In genomic region chr17:63785556-63785955, GRCh38 we compare ENCODE assay signal across 12 cellular contexts. TPM values are rescaled to one million over a fixed set of nuclear protein-coding genes. Genes with fewer than 3 reads are reported as not detected.
A peak's percentile ranks its signal among the peaks of the same experiment; 100 is the strongest.
DNase-seq lines count a peak whose midpoint lies in the region; ATAC-seq and TF ChIP-seq lines count a peak whose summit lies in the region.
"Had no signal": no experiment of that assay in that cellular context is flagged by ENCODE, and none has a peak within 500 bp of the region (broad histone marks: within the 10 kb centered on the region; RNA-seq: fewer than 3 reads in every experiment).

No MANE protein-coding gene starts in this region.

- no peaks in the 10 kb centered on the region for H3K9me3 ChIP-seq in PC-3 (ENCODE audit: low read length)
- no peaks in the 10 kb centered on the region for H3K9me3 ChIP-seq in mesenchymal stem cell (ENCODE audit: control insufficient read depth, low read length)

- no peak overlapping the region for H3K18ac ChIP-seq in mesenchymal stem cell (ENCODE audit: low read depth in 1 of 2, low read length in 2 of 2)

- no peak overlapping the region for H2AFZ ChIP-seq in PC-3 (ENCODE audit: low read length)
- H2AFZ ChIP-seq in mesenchymal stem cell (ENCODE audit: low read depth, low read length), result no peak overlapping the region

- no TSS peak for BruUV-seq in PC-3 (replicated peaks; lab: Mats Ljungman, UMichigan)

- peak overlapping the region; percentile 49 for H3K27ac ChIP-seq in PC-3 (ENCODE audit: low read length)
- H3K27ac ChIP-seq in mesenchymal stem cell (ENCODE audit: low read length, poor library complexity, severe bottlenecking), result no peak overlapping the region

- H3K9ac ChIP-seq in PC-3 (ENCODE audit: low read length) (no peak overlapping the region), mesenchymal stem cell (ENCODE audit: low read length) (peak overlapping the region; percentile 32)

- no peak overlapping the region for H3K14ac ChIP-seq in mesenchymal stem cell (ENCODE audit: low read length in 2 of 2)

- H3K4me2 ChIP-seq in PC-3 (ENCODE audit: low read length), result peak overlapping the region; percentile 11
- no peak overlapping the region for H3K4me2 ChIP-seq in mesenchymal stem cell (ENCODE audit: low read length, poor library complexity, severe bottlenecking)

- H2BK5ac ChIP-seq in mesenchymal stem cell (ENCODE audit: low read depth, low read length, poor library complexity, severe bottlenecking), result no peak overlapping the region

- H3K27me3 ChIP-seq in PC-3 (ENCODE audit: low read length), result no peaks in the 10 kb centered on the region
- no peaks in the 10 kb centered on the region for H3K27me3 ChIP-seq in mesenchymal stem cell (ENCODE audit: control insufficient read depth in 1 of 2, insufficient read depth in 1 of 2, low read length in 2 of 2)

- TF ChIP-seq CTCF in PC-3 (conservative IDR thresholded peaks at IDR 0.05; ENCODE audit: low read depth, low read length), result no peak

- no peak overlapping the region for H2BK12ac ChIP-seq in mesenchymal stem cell (ENCODE audit: low read length in 2 of 2)

- no peak overlapping the region for H3K23ac ChIP-seq in mesenchymal stem cell (ENCODE audit: low read length in 2 of 2)

- H3K4ac ChIP-seq in mesenchymal stem cell (ENCODE audit: low read depth in 1 of 2, low read length in 2 of 2), result no peak overlapping the region

- peaks cover 51% of the 10 kb centered on the region for H4K20me1 ChIP-seq in PC-3 (ENCODE audit: low read length)

- peaks cover 4% of the 10 kb centered on the region for H3K79me1 ChIP-seq in mesenchymal stem cell (replicated peaks; ENCODE audit: low read length, poor library complexity, severe bottlenecking)

- peaks cover 4% of the 10 kb centered on the region for H3F3A ChIP-seq in PC-3 (ENCODE audit: low read length, unreplicated experiment)

- intact Hi-C loops in PC-3 (cut with micrococcal nuclease), result loop anchor here (1.0 kb wide), 1 partner anchor 12 kb away; the partner anchor contains the start of gene CCDC47

- H3K4me3 ChIP-seq in PC-3 (ENCODE audit: low read length) (no peak overlapping the region), mesenchymal stem cell (ENCODE audit: insufficient read depth in 1 of 2, low read depth in 1 of 2, low read length in 2 of 2) (no peak overlapping the region)

- CTCF ChIA-PET in PC-3 (lab: Charles Lee), result no interaction called here

- H2AK5ac ChIP-seq in mesenchymal stem cell (ENCODE audit: low read length, severe bottlenecking), result no peak overlapping the region

- H3K36me3 ChIP-seq in PC-3 (ENCODE audit: low read depth, low read length) (peaks cover 53% of the 10 kb centered on the region), mesenchymal stem cell (ENCODE audit: control insufficient read depth in 1 of 2, insufficient read depth in 2 of 2, low read depth in 1 of 2, low read length in 2 of 2) (peaks cover 28 to 61% of the 10 kb centered on the region in 2 experiments)

- no peak overlapping the region for H2BK120ac ChIP-seq in mesenchymal stem cell (ENCODE audit: low read depth, low read length)

- no peaks in the 10 kb centered on the region for H3K9me2 ChIP-seq in PC-3 (replicated peaks; ENCODE audit: low read length)

- H3K4me1 ChIP-seq in PC-3 (ENCODE audit: insufficient read depth, low read length) (peaks cover 59% of the 10 kb centered on the region), mesenchymal stem cell (ENCODE audit: control insufficient read depth, insufficient read depth, low read depth, low read length) (peaks cover 5% of the 10 kb centered on the region)

- POLR2A ChIA-PET in PC-3 (lab: Charles Lee; ENCODE audit: unreplicated experiment), result no interaction called here

- WGBS in mesenchymal stem cell, result no CpG with 5 or more reads among the region's 1 CpG

- DNase-seq in EL (peak; percentile 42), PC-3 (peak; percentile 82), dermis blood vessel endothelial cell (peak; percentile 44), mesenchymal stem cell (peak; percentile 33), HUDEP-2 (lab: John Stamatoyannopoulos, UW; ENCODE audit: unreplicated experiment in 76 of 76) (no peak), NCI-H146 treated with DMSO at 0.1 percent for 48 hours (lab: John Stamatoyannopoulos, UW; ENCODE audit: unreplicated experiment) (no peak)
- DNase-seq: activated T-cell treated with anti-CD3 and anti-CD28 coated beads, Interleukin-2, amount 50 U/mL, for 4 hours; anterior cingulate cortex; NCI-H1694; NCI-H69; SIG-M5 had no signal

- ATAC-seq in PC-3 (peak; percentile 78), GM21576 (IDR thresholded peaks at IDR 0.05; ENCODE audit: unreplicated experiment) (no peak)
- ATAC-seq: activated T-cell treated with anti-CD3 and anti-CD28 coated beads, Interleukin-2, amount 50 U/mL, for 4 hours had no signal

- H4K91ac ChIP-seq in mesenchymal stem cell (ENCODE audit: low read length), result no peak overlapping the region

- no peak overlapping the region for H4K8ac ChIP-seq in mesenchymal stem cell (ENCODE audit: low read length)

- no peak overlapping the region for H2BK15ac ChIP-seq in mesenchymal stem cell (ENCODE audit: low read depth, poor library complexity, severe bottlenecking)

- H3K79me2 ChIP-seq in PC-3 (ENCODE audit: low read length), result peaks cover 96% of the 10 kb centered on the region

RNA-seq across cellular contexts. Expression of gene DDX42, which starts 11.6 kb away (rescaled TPM):
- total RNA-seq in PC-3 (2014; rRNA removed) (72.4 and 89.0 TPM in 2 replicates), dermis blood vessel endothelial cell (71.6 and 81.5 TPM in 2 replicates)
- polyA plus RNA-seq in mesenchymal stem cell (2013, experiment 1 of 2), result 61.0 TPM
- polyA plus RNA-seq in mesenchymal stem cell (2013, experiment 2 of 2), result 61.2 TPM

RNA-seq across cellular contexts. Expression of gene CCDC47, which starts 12.2 kb away (rescaled TPM):
- 147 and 163 TPM in 2 replicates for total RNA-seq in PC-3 (2014; rRNA removed)
- total RNA-seq in dermis blood vessel endothelial cell, result 109 and 164 TPM in 2 replicates
- 53.9 TPM for polyA plus RNA-seq in mesenchymal stem cell (2013, experiment 1 of 2)
- polyA plus RNA-seq in mesenchymal stem cell (2013, experiment 2 of 2), result 54.6 TPM

RNA-seq across cellular contexts. Expression of gene PSMC5, which starts 41.7 kb away (rescaled TPM):
- total RNA-seq in PC-3 (2014; rRNA removed) (163 and 205 TPM in 2 replicates), dermis blood vessel endothelial cell (46.6 and 92.0 TPM in 2 replicates)
- 84.6 TPM for polyA plus RNA-seq in mesenchymal stem cell (2013, experiment 1 of 2)
- polyA plus RNA-seq in mesenchymal stem cell (2013, experiment 2 of 2), result 82.9 TPM

RNA-seq across cellular contexts. Expression of gene FTSJ3, which starts 41.9 kb away (rescaled TPM):
- total RNA-seq in PC-3 (2014; rRNA removed), result 82.4 and 112 TPM in 2 replicates
- total RNA-seq in dermis blood vessel endothelial cell, result 73.3 and 78.8 TPM in 2 replicates
- 27.8 TPM for polyA plus RNA-seq in mesenchymal stem cell (2013, experiment 1 of 2)
- 28.3 TPM for polyA plus RNA-seq in mesenchymal stem cell (2013, experiment 2 of 2)

RNA-seq across cellular contexts. Expression of gene STRADA, which starts 44.0 kb away (rescaled TPM):
- total RNA-seq in PC-3 (2014; rRNA removed), result 17.9 and 26.3 TPM in 2 replicates
- total RNA-seq in dermis blood vessel endothelial cell, result 26.5 and 27.5 TPM in 2 replicates
- 17.3 TPM for polyA plus RNA-seq in mesenchymal stem cell (2013, experiment 1 of 2)
- 16.9 TPM for polyA plus RNA-seq in mesenchymal stem cell (2013, experiment 2 of 2)

Comparison
In these comparisons a context has a peak if more than half of its experiments do, and no peak if none do; other contexts are left out.
1. DNase-seq: peak in EL (single experiment), PC-3 (single experiment), dermis blood vessel endothelial cell (single experiment) and mesenchymal stem cell (single experiment); none in HUDEP-2 (0 of 76) and NCI-H146 treated with DMSO at 0.1 percent for 48 hours (single experiment).